Comparison of ENCODE assay signal across 8 cellular contexts in genomic region chr19:858868-859843, GRCh38. TPM values are rescaled to one million over a fixed set of nuclear protein-coding genes. Genes with fewer than 3 reads are reported as not detected.
DNase-seq lines count a peak whose midpoint lies in the region; ATAC-seq and TF ChIP-seq lines count a peak whose summit lies in the region.

CFD (plus strand) TSS chr19:859664; CDS start chr19:859690, 26 bp downstream.

- peaks cover 2 to 4% of the 10 kb centered on the region in 2 donors for H3K27me3 Mint-ChIP-seq in CD4-positive, alpha-beta memory T cell

- POLR2A ChIA-PET in CD4-positive, alpha-beta memory T cell (lab: Charles Lee; ENCODE audit: partially characterized antibody), result interaction anchor here (0.8 to 1.8 kb wide), 5 partner anchors 34 to 61 kb away, joined by 3 to 5 read pairs (median 3); partner anchors contain the start of gene RNU6-9

- H3K9me3 ChIP-seq in heart right ventricle (no peaks in the 10 kb centered on the region), psoas muscle (no peaks in the 10 kb centered on the region)
- no peaks in the 10 kb centered on the region for H3K9me3 ChIP-seq in CD4-positive, alpha-beta memory T cell (ENCODE audit: control insufficient read depth in 1 of 2, low read length in 2 of 2)

- peak within 1 kb of the TSS in 1 of 8 donors; percentile 23 for H3K4me3 Mint-ChIP-seq in CD4-positive, alpha-beta memory T cell

- H3K27ac Mint-ChIP-seq in CD4-positive, alpha-beta memory T cell, result peak within 1 kb of the TSS in 1 of 7 donors; percentile 30

- peaks cover 0 to 44% (median 10%) of the 10 kb centered on the region in 9 donors for H3K4me1 ChIP-seq in heart right ventricle
- peaks cover 9% of the 10 kb centered on the region for H3K4me1 ChIP-seq in psoas muscle
- H3K4me1 ChIP-seq in CD4-positive, alpha-beta memory T cell (ENCODE audit: insufficient read depth, low read length), result peaks cover 18% of the 10 kb centered on the region

- DNase-seq in ELF-1 (ENCODE audit: low read depth, low spot score) (peak; percentile 62), RPMI7951 (ENCODE audit: low read depth) (peak; percentile 56), heart right ventricle (peak in 1 of 2 donors; percentile 81), psoas muscle (peak; percentile 76 to 90)
- no peak for DNase-seq in activated CD4-positive, CD25-positive, alpha-beta regulatory T cell treated with anti-CD3 and anti-CD28 coated beads, Interleukin-2, amount 50 U/mL, for 72 hours
- DNase-seq in CD4-positive, alpha-beta memory T cell, result no peak
- DNase-seq in effector CD4-positive, alpha-beta T cell, result no peak

- H3K27me3 ChIP-seq in heart right ventricle (peaks cover 0 to 58% (median 39%) of the 10 kb centered on the region in 7 donors), psoas muscle (ENCODE audit: insufficient read depth in 3 of 3, low read length in 2 of 3) (peaks cover 0 to 75% (median 17%) of the 10 kb centered on the region in 3 donors)
- H3K27me3 ChIP-seq in CD4-positive, alpha-beta memory T cell (ENCODE audit: insufficient read depth, low read length), result peaks cover 3% of the 10 kb centered on the region

- 41 to 48% methylated on average over 24 of the region's 24 CpGs for WGBS in heart right ventricle, 2 donors
- 26 to 36% (median 29%) methylated on average over 18 to 24 of the region's 24 CpGs for WGBS in psoas muscle, 3 donors

- TF ChIP-seq CTCF in heart right ventricle (IDR thresholded peaks at IDR 0.05) (no peak), psoas muscle (IDR thresholded peaks at IDR 0.05) (no peak)

- CTCF ChIA-PET in CD4-positive, alpha-beta memory T cell (lab: Charles Lee; ENCODE audit: partially characterized antibody), result interaction anchor here (0.9 to 4.0 kb wide), 6 partner anchors 13 to 125 kb away, joined by 3 to 43 read pairs (median 3); partner anchors contain the start of gene WDR18

- H3K9me3 Mint-ChIP-seq in CD4-positive, alpha-beta memory T cell, result peaks cover 0 to 3% (median 0%) of the 10 kb centered on the region in 8 donors

- peak within 1 kb of the TSS; percentile 8 to 86 (median 78) for H3K27ac ChIP-seq in heart right ventricle
- H3K27ac ChIP-seq in psoas muscle, result peak within 1 kb of the TSS; percentile 23
- no peak within 1 kb of the TSS for H3K27ac ChIP-seq in CD4-positive, alpha-beta memory T cell (ENCODE audit: low read depth, low read length)

- H3K4me3 ChIP-seq in heart right ventricle, result peak within 1 kb of the TSS; percentile 16 to 57 (median 46)
- peak within 1 kb of the TSS; percentile 55 for H3K4me3 ChIP-seq in psoas muscle
- H3K4me3 ChIP-seq in CD4-positive, alpha-beta memory T cell (ENCODE audit: low read length in 2 of 2), result peak within 1 kb of the TSS in 1 of 2 donors; percentile 13

- peaks cover 0 to 3% of the 10 kb centered on the region in 2 donors for H3K36me3 Mint-ChIP-seq in CD4-positive, alpha-beta memory T cell

- intact Hi-C loops in heart right ventricle (cut with DNase I) (loop anchor here in 5 of 10 donors (5.0 to 10.0 kb wide), 7 partner anchors 58 to 126 kb away; partner anchors contain the start of genes WDR18 (in 2 of the 5), KISS1R (in 1 of the 5) and PTBP1 (in 1 of the 5)), psoas muscle (cut with DNase I) (loop anchor here (5.0 to 10.0 kb wide), 3 partner anchors 58 to 126 kb away; partner anchors contain the start of genes KISS1R (in 1 of the 2) and WDR18 (in 1 of the 2))
- intact Hi-C loops in CD4-positive, alpha-beta memory T cell (cut with micrococcal nuclease), result no loop called here

- ATAC-seq in heart right ventricle (peak; percentile 56 to 72 (median 64)), psoas muscle (peak in 3 of 4 donors; percentile 22 to 58 (median 30)), HG02884 (IDR thresholded peaks at IDR 0.05; ENCODE audit: unreplicated experiment) (no peak)

- peaks cover 5 to 23% (median 12%) of the 10 kb centered on the region in 4 donors for H3K4me1 Mint-ChIP-seq in CD4-positive, alpha-beta memory T cell

- no peaks in the 10 kb centered on the region for H3K36me3 ChIP-seq in heart right ventricle
- no peaks in the 10 kb centered on the region for H3K36me3 ChIP-seq in psoas muscle (ENCODE audit: insufficient read depth in 1 of 2, low read depth in 1 of 2)
- no peaks in the 10 kb centered on the region for H3K36me3 ChIP-seq in CD4-positive, alpha-beta memory T cell (ENCODE audit: insufficient read depth, low read length)

RNA-seq across cellular contexts. Expression of gene CFD, which starts in this region (rescaled TPM):
- total RNA-seq in RPMI7951 (2014; rRNA removed; shearing (Covaris generic)), result 0.29 and 0.60 TPM in 2 replicates
- 100 to 1,000 TPM in 4 of 10 donors, 10 to 100 TPM in 6; 21.1 to 326 (median 72.5) TPM for total RNA-seq in heart right ventricle
- 100 to 1,000 TPM; 567 to 583 TPM for polyA plus RNA-seq in heart right ventricle
- 10 to 100 TPM; 56.8 to 79.9 (median 64.2) TPM for total RNA-seq in psoas muscle
- polyA plus RNA-seq in psoas muscle, result 100 to 1,000 TPM in 2 of 3 donors, 10 to 100 TPM in 1; 87.1 to 142 (median 142) TPM
- total RNA-seq in CD4-positive, alpha-beta memory T cell, result 1 to 10 TPM in 1 of 2 experiments, under 1 TPM in 1; 0.91 to 1.1 TPM
- polyA plus RNA-seq in CD4-positive, alpha-beta memory T cell, result 1 to 10 TPM in 1 of 2 donors, not detected in 1; 4.8 TPM

Comparison
In these comparisons a context has a peak if more than half of its experiments do, and no peak if none do; other contexts are left out.
1. RNA of gene CFD (total RNA-seq): 21.1 to 326 TPM in heart right ventricle and 56.8 to 79.9 TPM in psoas muscle; 0.91 to 1.1 TPM in CD4-positive, alpha-beta memory T cell and 0.29 to 0.60 TPM in RPMI7951; every median in the first group is over 10 times any median in the second.
2. RNA of gene CFD (polyA plus RNA-seq): 567 to 583 TPM in heart right ventricle and 87.1 to 142 TPM in psoas muscle; 4.8 TPM in CD4-positive, alpha-beta memory T cell; every median in the first group is over 10 times any median in the second.
3. Peak in DNase-seq in RPMI7951; RNA of the gene not detected or under 1 TPM.
4. DNase-seq: peak in ELF-1 (single experiment) and psoas muscle (2 of 2); none in activated CD4-positive, CD25-positive, alpha-beta regulatory T cell treated with anti-CD3 and anti-CD28 coated beads, Interleukin-2, amount 50 U/mL, for 72 hours (single experiment), CD4-positive, alpha-beta memory T cell (0 of 5) and effector CD4-positive, alpha-beta T cell (single experiment).